11 cellular contexts compared by ENCODE assay signal in the genomic region with DNA sequence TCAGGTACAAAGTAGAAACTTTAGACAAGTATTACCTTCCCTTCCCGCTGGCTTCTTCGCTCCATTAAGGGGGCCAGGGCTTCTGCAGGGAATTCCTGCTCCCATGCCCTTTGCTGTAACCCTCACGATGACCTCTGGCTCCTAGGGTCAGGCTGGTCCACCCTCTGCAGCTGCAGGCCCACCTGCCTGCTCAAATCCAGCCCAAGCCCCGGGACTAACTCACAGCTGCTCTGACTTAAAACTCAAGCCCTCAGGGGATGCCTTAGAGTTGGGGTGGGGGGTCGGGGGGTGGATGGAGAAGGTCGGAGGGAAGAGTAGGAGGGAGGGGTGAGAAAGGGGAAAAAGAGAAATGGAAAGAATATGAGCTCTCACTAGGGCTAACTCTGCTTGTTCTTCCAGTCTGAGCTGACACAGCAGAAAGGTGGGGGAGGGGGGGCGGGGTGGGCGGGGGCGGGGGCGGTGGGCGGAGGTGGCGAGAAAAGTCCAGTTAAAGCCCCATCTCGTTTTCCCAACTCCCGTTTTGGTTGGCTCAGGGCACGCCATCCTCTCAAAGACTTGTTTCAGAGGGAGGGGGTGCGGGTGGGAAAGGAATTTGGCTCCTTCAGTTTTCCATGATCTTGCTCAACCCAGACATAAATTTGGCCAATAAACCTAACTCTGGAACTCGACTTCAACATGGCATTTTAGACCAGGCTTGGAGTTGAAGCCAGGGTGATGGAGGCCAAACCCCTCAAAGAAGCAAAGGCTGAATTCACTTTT. TPM values are rescaled to one million over a fixed set of nuclear protein-coding genes. Genes with fewer than 3 reads are reported as not detected.
A peak's percentile ranks its signal among the peaks of the same experiment; 100 is the strongest.
DNase-seq lines count a peak whose midpoint lies in the region; ATAC-seq, FAIRE-seq and TF ChIP-seq lines count a peak whose summit lies in the region.
"Had no signal": no experiment of that assay in that cellular context is flagged by ENCODE, and none has a peak within 500 bp of the region (broad histone marks: within the 10 kb centered on the region; RNA-seq: fewer than 3 reads in every experiment).

No MANE protein-coding gene starts in this region.

- H3K27ac Mint-ChIP-seq in activated CD8-positive, alpha-beta T cell treated with anti-CD3 and anti-CD28 coated beads for 36 hours = no peak overlapping the region
- H3K27ac Mint-ChIP-seq in activated CD8-positive, alpha-beta T cell treated with anti-CD3 and anti-CD28 coated beads, Interleukin-2, amount 10 ng/mL, durations not matched to agents 7 days and 5 days = no peak overlapping the region
- peak overlapping the region; percentile 93 for H3K27ac Mint-ChIP-seq in mesothelial cell of epicardium
- H3K27ac Mint-ChIP-seq: activated naive CD8-positive, alpha-beta T cell had no signal

- H3K27ac ChIP-seq in dorsolateral prefrontal cortex (peak overlapping the region in 48 of 59 donors; percentile 7 to 91 (median 70)), upper lobe of right lung (peak overlapping the region; percentile 84)
- H3K27ac ChIP-seq: neutrophil had no signal

- peaks cover 45% of the 10 kb centered on the region for H3K27me3 Mint-ChIP-seq in activated CD8-positive, alpha-beta T cell treated with anti-CD3 and anti-CD28 coated beads for 36 hours
- H3K27me3 Mint-ChIP-seq in activated CD8-positive, alpha-beta T cell treated with anti-CD3 and anti-CD28 coated beads, Interleukin-2, amount 10 ng/mL, durations not matched to agents 7 days and 5 days (ENCODE audit: low read depth) = peaks cover 48% of the 10 kb centered on the region
- no peaks in the 10 kb centered on the region for H3K27me3 Mint-ChIP-seq in mesothelial cell of epicardium (ENCODE audit: low read depth)

- CTCF ChIA-PET in activated CD8-positive, alpha-beta T cell treated with anti-CD3 and anti-CD28 coated beads for 36 hours (lab: Charles Lee) = interaction anchor here (1.2 kb wide), 1 partner anchor 183 kb away, joined by 3 read pairs; no protein-coding TSS in a partner anchor
- CTCF ChIA-PET in activated CD8-positive, alpha-beta T cell treated with anti-CD3 and anti-CD28 coated beads, Interleukin-2, amount 10 ng/mL, durations not matched to agents 7 days and 5 days (lab: Charles Lee) = interaction anchor here (1.0 to 1.4 kb wide), 3 partner anchors 8 to 1023 kb away, joined by 3 read pairs; no protein-coding TSS in a partner anchor

- intact Hi-C loops in activated CD8-positive, alpha-beta T cell treated with anti-CD3 and anti-CD28 coated beads for 36 hours (cut with micrococcal nuclease) = no loop called here
- intact Hi-C loops in dorsolateral prefrontal cortex (cut with DNase I) = loop anchor here (10.0 kb wide), 3 partner anchors 104 to 944 kb away; no protein-coding TSS in a partner anchor
- intact Hi-C loops in upper lobe of right lung (cut with DNase I) = no loop called here

- H3K27me3 ChIP-seq in dorsolateral prefrontal cortex (peaks cover 0 to 14% (median 0%) of the 10 kb centered on the region in 45 donors), upper lobe of right lung (peaks cover 30% of the 10 kb centered on the region)

- no peaks in the 10 kb centered on the region for H3K9me3 Mint-ChIP-seq in activated CD8-positive, alpha-beta T cell treated with anti-CD3 and anti-CD28 coated beads for 36 hours
- no peaks in the 10 kb centered on the region for H3K9me3 Mint-ChIP-seq in activated CD8-positive, alpha-beta T cell treated with anti-CD3 and anti-CD28 coated beads, Interleukin-2, amount 10 ng/mL, durations not matched to agents 7 days and 5 days (ENCODE audit: insufficient read depth)
- H3K9me3 Mint-ChIP-seq in mesothelial cell of epicardium = no peaks in the 10 kb centered on the region

- POLR2A ChIA-PET in activated CD8-positive, alpha-beta T cell treated with anti-CD3 and anti-CD28 coated beads for 36 hours (lab: Charles Lee) = no interaction called here
- POLR2A ChIA-PET in activated CD8-positive, alpha-beta T cell treated with anti-CD3 and anti-CD28 coated beads, Interleukin-2, amount 10 ng/mL, durations not matched to agents 7 days and 5 days (lab: Charles Lee) = no interaction called here

- H3K36me3 Mint-ChIP-seq in activated CD8-positive, alpha-beta T cell treated with anti-CD3 and anti-CD28 coated beads for 36 hours (ENCODE audit: low read depth) = no peaks in the 10 kb centered on the region
- H3K36me3 Mint-ChIP-seq in activated CD8-positive, alpha-beta T cell treated with anti-CD3 and anti-CD28 coated beads, Interleukin-2, amount 10 ng/mL, durations not matched to agents 7 days and 5 days (ENCODE audit: low read depth) = no peaks in the 10 kb centered on the region
- H3K36me3 Mint-ChIP-seq in mesothelial cell of epicardium = peaks cover 10% of the 10 kb centered on the region
- H3K36me3 Mint-ChIP-seq: activated naive CD8-positive, alpha-beta T cell; CD4-positive, alpha-beta memory T cell had no signal

- no peak for FAIRE-seq in frontal cortex (lab: Jason Lieb, UNC)

- peaks cover 19% of the 10 kb centered on the region for H3K4me1 ChIP-seq in upper lobe of right lung

- ATAC-seq in activated CD8-positive, alpha-beta T cell treated with anti-CD3 and anti-CD28 coated beads for 36 hours = no peak
- no peak for ATAC-seq in activated CD8-positive, alpha-beta T cell treated with anti-CD3 and anti-CD28 coated beads, Interleukin-2, amount 10 ng/mL, durations not matched to agents 7 days and 5 days
- ATAC-seq in upper lobe of right lung (no peak), HG03139 (IDR thresholded peaks at IDR 0.05; ENCODE audit: unreplicated experiment) (no peak)

- peak overlapping the region in 55 of 59 donors; percentile 1 to 76 (median 44) for H3K4me3 ChIP-seq in dorsolateral prefrontal cortex
- peak overlapping the region; percentile 39 for H3K4me3 ChIP-seq in upper lobe of right lung

- H3K4me3 Mint-ChIP-seq in activated CD8-positive, alpha-beta T cell treated with anti-CD3 and anti-CD28 coated beads for 36 hours = peak overlapping the region; percentile 46
- H3K4me3 Mint-ChIP-seq in activated CD8-positive, alpha-beta T cell treated with anti-CD3 and anti-CD28 coated beads, Interleukin-2, amount 10 ng/mL, durations not matched to agents 7 days and 5 days = no peak overlapping the region
- peak overlapping the region; percentile 64 for H3K4me3 Mint-ChIP-seq in mesothelial cell of epicardium

- peaks cover 23% of the 10 kb centered on the region for H3K4me1 Mint-ChIP-seq in activated CD8-positive, alpha-beta T cell treated with anti-CD3 and anti-CD28 coated beads for 36 hours (ENCODE audit: low read depth)
- H3K4me1 Mint-ChIP-seq in activated CD8-positive, alpha-beta T cell treated with anti-CD3 and anti-CD28 coated beads, Interleukin-2, amount 10 ng/mL, durations not matched to agents 7 days and 5 days (ENCODE audit: low read depth) = peaks cover 37% of the 10 kb centered on the region
- H3K4me1 Mint-ChIP-seq in mesothelial cell of epicardium = peaks cover 52% of the 10 kb centered on the region

- no peak for TF ChIP-seq CTCF in activated CD8-positive, alpha-beta T cell treated with anti-CD3 and anti-CD28 coated beads for 36 hours (IDR thresholded peaks at IDR 0.05)
- TF ChIP-seq CTCF in dorsolateral prefrontal cortex (IDR thresholded peaks at IDR 0.05 in 54 of 56, conservative IDR thresholded peaks at IDR 0.05 in 2 of 56; ENCODE audit: low read depth in 1 of 56, partially characterized antibody in 56 of 56) (no peak), mesothelial cell of epicardium (IDR thresholded peaks at IDR 0.05; ENCODE audit: unreplicated experiment) (no peak), upper lobe of right lung (IDR thresholded peaks at IDR 0.05) (no peak)

- no peak for DNase-seq in activated CD8-positive, alpha-beta T cell treated with anti-CD3 and anti-CD28 coated beads for 36 hours
- no peak for DNase-seq in activated CD8-positive, alpha-beta T cell treated with anti-CD3 and anti-CD28 coated beads, Interleukin-2, amount 10 ng/mL, durations not matched to agents 7 days and 5 days
- DNase-seq in dorsolateral prefrontal cortex (no peak), mesothelial cell of epicardium (ENCODE audit: low spot score in 2 of 2, unreplicated experiment in 2 of 2) (no peak), upper lobe of right lung (no peak), frontal cortex (ENCODE audit: low spot score in 2 of 2) (no peak), C1 segment of cervical spinal cord (lab: John Stamatoyannopoulos, UW) (no peak)

- H3K36me3 ChIP-seq in upper lobe of right lung = no peaks in the 10 kb centered on the region
- H3K36me3 ChIP-seq: neutrophil had no signal

- H3K9me3 ChIP-seq in upper lobe of right lung = no peaks in the 10 kb centered on the region
- H3K9me3 ChIP-seq: neutrophil had no signal

RNA-seq across cellular contexts. Expression of gene IGFBP5, which starts 4.7 kb away (rescaled TPM):
- not detected for total RNA-seq in activated CD8-positive, alpha-beta T cell treated with anti-CD3 and anti-CD28 coated beads for 36 hours
- under 1 TPM; 0.08 to 0.18 TPM for total RNA-seq in activated CD8-positive, alpha-beta T cell treated with anti-CD3 and anti-CD28 coated beads, Interleukin-2, amount 10 ng/mL, durations not matched to agents 7 days and 5 days
- 100 to 1,000 TPM in 4 of 120 experiments, 10 to 100 TPM in 116; 21.9 to 125 (median 57.7) TPM for total RNA-seq in dorsolateral prefrontal cortex
- 415 to 456 TPM (median 447 TPM) in 3 replicates for total RNA-seq in mesothelial cell of epicardium
- 169 TPM for total RNA-seq in upper lobe of right lung
- 26.1 TPM for total RNA-seq in frontal cortex

RNA-seq across cellular contexts. Expression of gene IGFBP2, which starts 57.4 kb away (rescaled TPM):
- 100 to 1,000 TPM; 123 to 124 TPM for total RNA-seq in activated CD8-positive, alpha-beta T cell treated with anti-CD3 and anti-CD28 coated beads for 36 hours
- 10 to 100 TPM; 74.7 to 75.5 TPM for total RNA-seq in activated CD8-positive, alpha-beta T cell treated with anti-CD3 and anti-CD28 coated beads, Interleukin-2, amount 10 ng/mL, durations not matched to agents 7 days and 5 days
- 10 to 100 TPM in 117 of 120 experiments, 1 to 10 TPM in 3; 7.2 to 68.9 (median 25.9) TPM for total RNA-seq in dorsolateral prefrontal cortex
- 376 to 409 TPM (median 381 TPM) in 3 replicates for total RNA-seq in mesothelial cell of epicardium
- total RNA-seq in upper lobe of right lung = 46.1 TPM
- 253 TPM for total RNA-seq in frontal cortex
- total RNA-seq: CD4-positive, alpha-beta memory T cell had no signal

Comparison
In these comparisons a context has a peak if more than half of its experiments do, and no peak if none do; other contexts are left out.
1. RNA of gene IGFBP5, which starts 4.7 kb away (total RNA-seq): 415 to 456 TPM in mesothelial cell of epicardium, 169 TPM in upper lobe of right lung (single experiment), 21.9 to 125 TPM in dorsolateral prefrontal cortex and 26.1 TPM in frontal cortex (single experiment); 0.08 to 0.18 TPM in activated CD8-positive, alpha-beta T cell treated with anti-CD3 and anti-CD28 coated beads, Interleukin-2, amount 10 ng/mL, durations not matched to agents 7 days and 5 days and not detected in activated CD8-positive, alpha-beta T cell treated with anti-CD3 and anti-CD28 coated beads for 36 hours; every median in the first group is over 10 times any median in the second.
2. intact Hi-C loops: an anchor here in dorsolateral prefrontal cortex (10.0 kb wide); none called in activated CD8-positive, alpha-beta T cell treated with anti-CD3 and anti-CD28 coated beads for 36 hours and upper lobe of right lung.